Comparison of ENCODE assay signal across 8 cellular contexts in the genomic region with DNA sequence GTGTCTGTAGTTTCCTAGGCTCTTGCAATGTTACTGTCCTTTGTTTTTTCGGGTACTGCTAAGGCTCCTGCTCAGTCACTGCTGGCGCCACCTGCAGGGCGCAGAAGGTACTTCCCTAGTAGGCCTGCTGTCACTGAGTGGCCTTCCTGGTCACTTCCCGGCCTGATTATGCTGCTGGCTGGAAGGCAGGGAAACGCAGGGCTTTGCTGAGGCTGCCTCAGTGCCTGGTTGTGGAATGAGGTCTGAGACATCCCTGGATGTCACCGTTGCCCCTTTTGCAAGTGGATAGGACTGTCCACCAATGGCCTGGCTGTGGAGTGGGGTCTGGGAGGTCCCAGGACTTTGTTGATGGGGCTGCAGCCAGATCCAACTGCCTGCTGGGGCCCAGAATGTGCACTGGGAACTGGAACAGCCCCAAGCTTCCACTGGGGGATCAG. TPM values are rescaled to one million over a fixed set of nuclear protein-coding genes. Genes with fewer than 3 reads are reported as not detected.
DNase-seq lines count a peak whose midpoint lies in the region; ATAC-seq and TF ChIP-seq lines count a peak whose summit lies in the region.
"Had no signal": no experiment of that assay in that cellular context is flagged by ENCODE, and none has a peak within 500 bp of the region (broad histone marks: within the 10 kb centered on the region; RNA-seq: fewer than 3 reads in every experiment).

No MANE protein-coding gene starts in this region.

- peak; percentile 65 for TF ChIP-seq RAD21 in IMR-90 (IDR thresholded peaks at IDR 0.05; ENCODE audit: low read length)

- TF ChIP-seq CTCF in GM12872 (IDR thresholded peaks at IDR 0.05; ENCODE audit: insufficient read depth, low read depth, low read length) (peak; percentile 98), IMR-90 (conservative IDR thresholded peaks at IDR 0.05; ENCODE audit: low read depth, low read length) (peak; percentile 76), ascending aorta (IDR thresholded peaks at IDR 0.05) (peak in 2 of 3 experiments; percentile 42 to 49)

- no peak overlapping the region for H2BK15ac ChIP-seq in IMR-90 (ENCODE audit: low read depth, low read length)

- dilution Hi-C loops in IMR-90 (cut with HindIII; ENCODE audit: low sequenced_read_pairs, unreplicated experiment): no loop called here

- H3K4me3 ChIP-seq in IMR-90 (ENCODE audit: insufficient read depth, low read depth, low read length): no peak overlapping the region
- H3K4me3 ChIP-seq in ascending aorta: no peak overlapping the region
- H3K4me3 ChIP-seq: gastrocnemius medialis had no signal

- peak overlapping the region; percentile 56 for H2BK5ac ChIP-seq in IMR-90 (ENCODE audit: low read depth, low read length, poor library complexity, severe bottlenecking)

- no peak overlapping the region; the same call in 1 of the 2 replicates for H3K4ac ChIP-seq in IMR-90 (ENCODE audit: low read depth, low read length)

- H4K8ac ChIP-seq in IMR-90 (ENCODE audit: low read depth in 2 of 2, low read length in 2 of 2): peak overlapping the region in 1 of 2 experiments; percentile 65; a peak in 2 of 4 replicates

- peak overlapping the region; percentile 29; the same call in 1 of the 2 replicates for H3K9ac ChIP-seq in IMR-90 (ENCODE audit: low read depth, low read length)

- POLR2A ChIA-PET in IMR-90 (lab: Charles Lee; ENCODE audit: unreplicated experiment): no interaction called here

- intact Hi-C loops in IMR-90 (cut with micrococcal nuclease) (loop anchor here (1.0 to 10.0 kb wide), 6 partner anchors 66 to 754 kb away; partner anchors contain the start of gene AGFG1), ascending aorta (cut with DNase I) (loop anchor here (10.0 kb wide), 1 partner anchor 480 kb away; no protein-coding TSS in a partner anchor)

- DNase-seq in IMR-90 (peak; percentile 72), SKM-1 treated with dmso at 0.1 percent for 144 hours (lab: John Stamatoyannopoulos, UW; ENCODE audit: unreplicated experiment) (peak; percentile 73), ascending aorta (ENCODE audit: low spot score in 2 of 2) (peak in 1 of 2 donors; percentile 78), iPS-NIHi11 (ENCODE audit: low spot score) (peak; percentile 90)
- peak; percentile 11 for DNase-seq in stimulated activated CD8-positive, alpha-beta memory T cell treated with anti-CD3 and anti-CD28 coated beads, Interleukin-12 subunit alpha, Interleukin-12 subunit beta, amount 100 ng/mL, for 1 hour (ENCODE audit: low read depth)

- no peak overlapping the region for H3K27ac ChIP-seq in IMR-90 (ENCODE audit: insufficient read depth, low read length)
- no peak overlapping the region for H3K27ac ChIP-seq in ascending aorta
- H3K27ac ChIP-seq: gastrocnemius medialis had no signal

- H4K20me1 ChIP-seq in IMR-90 (ENCODE audit: insufficient read depth, low read length): no peaks in the 10 kb centered on the region

- H2BK120ac ChIP-seq in IMR-90 (ENCODE audit: low read depth, low read length): peak overlapping the region; percentile 72

- no peak overlapping the region for H3K56ac ChIP-seq in IMR-90 (ENCODE audit: extremely low read depth, insufficient read depth, low read length)

- peak overlapping the region; percentile 90 for H2AFZ ChIP-seq in IMR-90 (replicated peaks; ENCODE audit: low read length, poor library complexity)

- H3K9me1 ChIP-seq in IMR-90 (ENCODE audit: insufficient read depth, low read length): no peaks in the 10 kb centered on the region; the same call in 1 of the 2 replicates

- ATAC-seq in GM21737 (IDR thresholded peaks at IDR 0.05; ENCODE audit: unreplicated experiment): peak; percentile 74
- ATAC-seq in IMR-90 (ENCODE audit: low read depth): peak; percentile 99
- ATAC-seq: gastrocnemius medialis had no signal

- no peak overlapping the region for H2AK5ac ChIP-seq in IMR-90 (ENCODE audit: low read depth, low read length)

- H3K36me3 ChIP-seq in IMR-90 (ENCODE audit: control insufficient read depth, insufficient read depth, low read length): no peaks in the 10 kb centered on the region
- H3K36me3 ChIP-seq in ascending aorta: no peaks in the 10 kb centered on the region
- H3K36me3 ChIP-seq: gastrocnemius medialis had no signal

- H3K14ac ChIP-seq in IMR-90 (replicated peaks; ENCODE audit: low read depth, low read length): 0 out of 2 replicates have a peak overlapping the region, but pooled peaks have one; percentile 14

- CTCF ChIA-PET in IMR-90 (lab: Yijun Ruan, JAX): no interaction called here

- H2BK20ac ChIP-seq in IMR-90 (ENCODE audit: low read depth, low read length): no peak overlapping the region

- TF ChIP-seq POLR2A in IMR-90 (IDR thresholded peaks at IDR 0.05; ENCODE audit: low read depth, low read length): no peak

- in situ Hi-C loops in IMR-90 (cut with MboI; ENCODE audit: low sequenced_read_pairs): loop anchor here (10.0 to 25.0 kb wide), 2 partner anchors 220 to 778 kb away; partner anchors contain the start of gene SCYGR5

- H3K79me1 ChIP-seq in IMR-90 (ENCODE audit: low read depth in 1 of 2, low read length in 2 of 2): no peaks in the 10 kb centered on the region

- H3K18ac ChIP-seq in IMR-90 (ENCODE audit: low read depth, low read length): peak overlapping the region; percentile 16; the same call in 1 of the 2 replicates

- H4K91ac ChIP-seq in IMR-90 (ENCODE audit: insufficient read depth, low read depth, low read length): peak overlapping the region; percentile 66; the same call in 1 of the 2 replicates

- H4K5ac ChIP-seq in IMR-90 (ENCODE audit: low read depth, low read length): peak overlapping the region; percentile 40; the same call in 1 of the 2 replicates

- H3K4me1 ChIP-seq in IMR-90 (ENCODE audit: control insufficient read depth, insufficient read depth, low read length) (0 out of 2 replicates have a peak, but pooled peaks cover 1% of the 10 kb centered on the region), ascending aorta (peaks cover 0 to 8% of the 10 kb centered on the region in 2 donors)
- H3K4me1 ChIP-seq: gastrocnemius medialis had no signal

- no peaks in the 10 kb centered on the region for H3K9me3 ChIP-seq in IMR-90 (ENCODE audit: control insufficient read depth, insufficient read depth, low read length)
- H3K9me3 ChIP-seq in ascending aorta: no peaks in the 10 kb centered on the region
- H3K9me3 ChIP-seq: gastrocnemius medialis had no signal

- BruUV-seq in IMR-90 (replicated peaks; lab: Mats Ljungman, UMichigan): no TSS peak

- no peak overlapping the region for H3K23ac ChIP-seq in IMR-90 (ENCODE audit: low read depth, low read length)

- H2AK9ac ChIP-seq in IMR-90 (replicated peaks; ENCODE audit: low read depth, low read length, poor library complexity): peak overlapping the region; percentile 33

- no peak overlapping the region for H3K4me2 ChIP-seq in IMR-90 (ENCODE audit: low read depth, low read length)

- 0% methylated on average over 3 of the region's 6 CpGs; no CpG with 5 or more reads in 1 of the 2 experiments for WGBS in IMR-90 (ENCODE audit: extremely low coverage in 2 of 2, insufficient read length in 1 of 2), 2 experiments

- no peaks in the 10 kb centered on the region for H3K27me3 ChIP-seq in IMR-90 (ENCODE audit: control insufficient read depth, insufficient read depth, low read length)
- no peaks in the 10 kb centered on the region for H3K27me3 ChIP-seq in ascending aorta
- H3K27me3 ChIP-seq: gastrocnemius medialis had no signal

TF ChIP-seq in IMR-90, 13 proteins besides CTCF, POLR2A, EP300 and RAD21:
- TF ChIP-seq FOS (IDR thresholded peaks at IDR 0.05; ENCODE audit: low read depth, low read length): no peak
- TF ChIP-seq, protein P1, sequence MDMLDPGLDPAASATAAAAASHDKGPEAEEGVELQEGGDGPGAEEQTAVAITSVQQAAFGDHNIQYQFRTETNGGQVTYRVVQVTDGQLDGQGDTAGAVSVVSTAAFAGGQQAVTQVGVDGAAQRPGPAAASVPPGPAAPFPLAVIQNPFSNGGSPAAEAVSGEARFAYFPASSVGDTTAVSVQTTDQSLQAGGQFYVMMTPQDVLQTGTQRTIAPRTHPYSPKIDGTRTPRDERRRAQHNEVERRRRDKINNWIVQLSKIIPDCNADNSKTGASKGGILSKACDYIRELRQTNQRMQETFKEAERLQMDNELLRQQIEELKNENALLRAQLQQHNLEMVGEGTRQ (IDR thresholded peaks at IDR 0.05; ENCODE audit: low read depth, low read length): no peak
- peak; percentile 82 for TF ChIP-seq SMC3 (IDR thresholded peaks at IDR 0.05; ENCODE audit: low read depth, low read length)
- no peak for TF ChIP-seq NFE2L2 (IDR thresholded peaks at IDR 0.05; ENCODE audit: low read depth, low read length)
- TF ChIP-seq RFX5 (IDR thresholded peaks at IDR 0.05; ENCODE audit: low read depth, low read length): no peak
- no peak for TF ChIP-seq CHD1 (IDR thresholded peaks at IDR 0.05; ENCODE audit: low read depth, low read length)
- no peak for TF ChIP-seq BHLHE40 (IDR thresholded peaks at IDR 0.05; ENCODE audit: low read depth, low read length)

RNA-seq across cellular contexts. Expression of gene DAW1, which starts 13.1 kb away (rescaled TPM):
- total RNA-seq in IMR-90 (2012; rRNA removed) (1.4 TPM in 2 replicates), ascending aorta (not detected)
- polyA plus RNA-seq in IMR-90 (2012; rRNA removed): 0.86 and 0.93 TPM in 2 replicates
- 0.15 and 0.22 TPM in 2 replicates for polyA plus RNA-seq in IMR-90 (2012; cell fraction: cytosol; rRNA removed)
- 0.15 and 0.83 TPM in 2 replicates for polyA plus RNA-seq in IMR-90 (2012; cell fraction: nucleus; rRNA removed; ENCODE audit: low replicate concordance)
- total RNA-seq: gastrocnemius medialis had no signal

Comparison
In these comparisons a context has a peak if more than half of its experiments do, and no peak if none do; other contexts are left out.
1. CTCF ChIP-seq: peak in every context shown above with its lines; median percentile 98 in GM12872; 76 in IMR-90; 46 in ascending aorta.